1 cellular context compared by ENCODE assay signal in the genomic region with DNA sequence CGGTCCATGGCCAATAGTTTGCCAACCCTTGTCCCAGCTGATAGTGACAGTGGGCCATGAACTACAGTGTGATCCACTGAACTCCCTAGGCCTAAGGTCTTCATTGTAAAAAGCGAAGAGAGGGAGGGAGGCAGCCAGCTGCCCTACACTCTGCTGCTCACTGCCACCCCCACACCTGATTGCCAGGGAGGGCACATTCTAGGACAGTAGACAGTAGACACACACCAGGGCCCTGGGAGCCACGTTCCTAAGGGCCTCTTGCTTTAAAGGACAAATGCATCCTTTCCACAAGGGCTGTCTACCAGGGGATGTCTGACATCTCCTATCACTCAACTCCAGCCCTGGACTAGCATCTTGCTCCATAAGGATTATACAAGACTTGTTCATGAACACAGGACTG.
TF ChIP-seq lines count a peak whose summit lies in the region.

No MANE protein-coding gene starts in this region.

TF ChIP-seq in GM23338, 12 proteins besides CTCF, POLR2A, EP300 and RAD21 (continued from another document):
- TF ChIP-seq, protein P1, sequence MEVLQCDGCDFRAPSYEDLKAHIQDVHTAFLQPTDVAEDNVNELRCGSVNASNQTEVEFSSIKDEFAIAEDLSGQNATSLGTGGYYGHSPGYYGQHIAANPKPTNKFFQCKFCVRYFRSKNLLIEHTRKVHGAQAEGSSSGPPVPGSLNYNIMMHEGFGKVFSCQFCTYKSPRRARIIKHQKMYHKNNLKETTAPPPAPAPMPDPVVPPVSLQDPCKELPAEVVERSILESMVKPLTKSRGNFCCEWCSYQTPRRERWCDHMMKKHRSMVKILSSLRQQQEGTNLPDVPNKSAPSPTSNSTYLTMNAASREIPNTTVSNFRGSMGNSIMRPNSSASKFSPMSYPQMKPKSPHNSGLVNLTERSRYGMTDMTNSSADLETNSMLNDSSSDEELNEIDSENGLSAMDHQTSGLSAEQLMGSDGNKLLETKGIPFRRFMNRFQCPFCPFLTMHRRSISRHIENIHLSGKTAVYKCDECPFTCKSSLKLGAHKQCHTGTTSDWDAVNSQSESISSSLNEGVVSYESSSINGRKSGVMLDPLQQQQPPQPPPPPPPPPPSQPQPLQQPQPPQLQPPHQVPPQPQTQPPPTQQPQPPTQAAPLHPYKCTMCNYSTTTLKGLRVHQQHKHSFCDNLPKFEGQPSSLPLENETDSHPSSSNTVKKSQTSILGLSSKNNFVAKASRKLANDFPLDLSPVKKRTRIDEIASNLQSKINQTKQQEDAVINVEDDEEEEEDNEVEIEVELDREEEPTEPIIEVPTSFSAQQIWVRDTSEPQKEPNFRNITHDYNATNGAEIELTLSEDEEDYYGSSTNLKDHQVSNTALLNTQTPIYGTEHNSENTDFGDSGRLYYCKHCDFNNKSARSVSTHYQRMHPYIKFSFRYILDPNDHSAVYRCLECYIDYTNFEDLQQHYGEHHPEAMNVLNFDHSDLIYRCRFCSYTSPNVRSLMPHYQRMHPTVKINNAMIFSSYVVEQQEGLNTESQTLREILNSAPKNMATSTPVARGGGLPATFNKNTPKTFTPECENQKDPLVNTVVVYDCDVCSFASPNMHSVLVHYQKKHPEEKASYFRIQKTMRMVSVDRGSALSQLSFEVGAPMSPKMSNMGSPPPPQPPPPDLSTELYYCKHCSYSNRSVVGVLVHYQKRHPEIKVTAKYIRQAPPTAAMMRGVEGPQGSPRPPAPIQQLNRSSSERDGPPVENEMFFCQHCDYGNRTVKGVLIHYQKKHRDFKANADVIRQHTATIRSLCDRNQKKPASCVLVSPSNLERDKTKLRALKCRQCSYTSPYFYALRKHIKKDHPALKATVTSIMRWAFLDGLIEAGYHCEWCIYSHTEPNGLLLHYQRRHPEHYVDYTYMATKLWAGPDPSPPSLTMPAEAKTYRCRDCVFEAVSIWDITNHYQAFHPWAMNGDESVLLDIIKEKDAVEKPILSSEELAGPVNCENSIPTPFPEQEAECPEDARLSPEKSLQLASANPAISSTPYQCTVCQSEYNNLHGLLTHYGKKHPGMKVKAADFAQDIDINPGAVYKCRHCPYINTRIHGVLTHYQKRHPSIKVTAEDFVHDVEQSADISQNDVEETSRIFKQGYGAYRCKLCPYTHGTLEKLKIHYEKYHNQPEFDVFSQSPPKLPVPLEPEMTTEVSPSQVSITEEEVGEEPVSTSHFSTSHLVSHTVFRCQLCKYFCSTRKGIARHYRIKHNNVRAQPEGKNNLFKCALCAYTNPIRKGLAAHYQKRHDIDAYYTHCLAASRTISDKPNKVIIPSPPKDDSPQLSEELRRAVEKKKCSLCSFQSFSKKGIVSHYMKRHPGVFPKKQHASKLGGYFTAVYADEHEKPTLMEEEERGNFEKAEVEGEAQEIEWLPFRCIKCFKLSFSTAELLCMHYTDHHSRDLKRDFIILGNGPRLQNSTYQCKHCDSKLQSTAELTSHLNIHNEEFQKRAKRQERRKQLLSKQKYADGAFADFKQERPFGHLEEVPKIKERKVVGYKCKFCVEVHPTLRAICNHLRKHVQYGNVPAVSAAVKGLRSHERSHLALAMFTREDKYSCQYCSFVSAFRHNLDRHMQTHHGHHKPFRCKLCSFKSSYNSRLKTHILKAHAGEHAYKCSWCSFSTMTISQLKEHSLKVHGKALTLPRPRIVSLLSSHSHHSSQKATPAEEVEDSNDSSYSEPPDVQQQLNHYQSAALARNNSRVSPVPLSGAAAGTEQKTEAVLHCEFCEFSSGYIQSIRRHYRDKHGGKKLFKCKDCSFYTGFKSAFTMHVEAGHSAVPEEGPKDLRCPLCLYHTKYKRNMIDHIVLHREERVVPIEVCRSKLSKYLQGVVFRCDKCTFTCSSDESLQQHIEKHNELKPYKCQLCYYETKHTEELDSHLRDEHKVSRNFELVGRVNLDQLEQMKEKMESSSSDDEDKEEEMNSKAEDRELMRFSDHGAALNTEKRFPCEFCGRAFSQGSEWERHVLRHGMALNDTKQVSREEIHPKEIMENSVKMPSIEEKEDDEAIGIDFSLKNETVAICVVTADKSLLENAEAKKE (CRISPR knock-in tag; IDR thresholded peaks at IDR 0.05) = no peak
- TF ChIP-seq NANOG (IDR thresholded peaks at IDR 0.05; ENCODE audit: borderline replicate concordance) (no peak), POLR2AphosphoS5 (IDR thresholded peaks at IDR 0.05; ENCODE audit: low read depth) (no peak), CREB1 (CRISPR knock-in tag; IDR thresholded peaks at IDR 0.05; ENCODE audit: low read depth) (no peak), ZNF331 (CRISPR knock-in tag; IDR thresholded peaks at IDR 0.05; ENCODE audit: low read depth) (no peak), EZH2phosphoT487 (IDR thresholded peaks at IDR 0.05; ENCODE audit: unreplicated experiment) (no peak)
- TF ChIP-seq, protein P2, sequence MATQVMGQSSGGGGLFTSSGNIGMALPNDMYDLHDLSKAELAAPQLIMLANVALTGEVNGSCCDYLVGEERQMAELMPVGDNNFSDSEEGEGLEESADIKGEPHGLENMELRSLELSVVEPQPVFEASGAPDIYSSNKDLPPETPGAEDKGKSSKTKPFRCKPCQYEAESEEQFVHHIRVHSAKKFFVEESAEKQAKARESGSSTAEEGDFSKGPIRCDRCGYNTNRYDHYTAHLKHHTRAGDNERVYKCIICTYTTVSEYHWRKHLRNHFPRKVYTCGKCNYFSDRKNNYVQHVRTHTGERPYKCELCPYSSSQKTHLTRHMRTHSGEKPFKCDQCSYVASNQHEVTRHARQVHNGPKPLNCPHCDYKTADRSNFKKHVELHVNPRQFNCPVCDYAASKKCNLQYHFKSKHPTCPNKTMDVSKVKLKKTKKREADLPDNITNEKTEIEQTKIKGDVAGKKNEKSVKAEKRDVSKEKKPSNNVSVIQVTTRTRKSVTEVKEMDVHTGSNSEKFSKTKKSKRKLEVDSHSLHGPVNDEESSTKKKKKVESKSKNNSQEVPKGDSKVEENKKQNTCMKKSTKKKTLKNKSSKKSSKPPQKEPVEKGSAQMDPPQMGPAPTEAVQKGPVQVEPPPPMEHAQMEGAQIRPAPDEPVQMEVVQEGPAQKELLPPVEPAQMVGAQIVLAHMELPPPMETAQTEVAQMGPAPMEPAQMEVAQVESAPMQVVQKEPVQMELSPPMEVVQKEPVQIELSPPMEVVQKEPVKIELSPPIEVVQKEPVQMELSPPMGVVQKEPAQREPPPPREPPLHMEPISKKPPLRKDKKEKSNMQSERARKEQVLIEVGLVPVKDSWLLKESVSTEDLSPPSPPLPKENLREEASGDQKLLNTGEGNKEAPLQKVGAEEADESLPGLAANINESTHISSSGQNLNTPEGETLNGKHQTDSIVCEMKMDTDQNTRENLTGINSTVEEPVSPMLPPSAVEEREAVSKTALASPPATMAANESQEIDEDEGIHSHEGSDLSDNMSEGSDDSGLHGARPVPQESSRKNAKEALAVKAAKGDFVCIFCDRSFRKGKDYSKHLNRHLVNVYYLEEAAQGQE (IDR thresholded peaks at IDR 0.05; ENCODE audit: unreplicated experiment) = no peak
TF ChIP-seq in GM23338: peak in this region for 0.
